ENCODE assay signal across 8 cellular contexts in the genomic region with DNA sequence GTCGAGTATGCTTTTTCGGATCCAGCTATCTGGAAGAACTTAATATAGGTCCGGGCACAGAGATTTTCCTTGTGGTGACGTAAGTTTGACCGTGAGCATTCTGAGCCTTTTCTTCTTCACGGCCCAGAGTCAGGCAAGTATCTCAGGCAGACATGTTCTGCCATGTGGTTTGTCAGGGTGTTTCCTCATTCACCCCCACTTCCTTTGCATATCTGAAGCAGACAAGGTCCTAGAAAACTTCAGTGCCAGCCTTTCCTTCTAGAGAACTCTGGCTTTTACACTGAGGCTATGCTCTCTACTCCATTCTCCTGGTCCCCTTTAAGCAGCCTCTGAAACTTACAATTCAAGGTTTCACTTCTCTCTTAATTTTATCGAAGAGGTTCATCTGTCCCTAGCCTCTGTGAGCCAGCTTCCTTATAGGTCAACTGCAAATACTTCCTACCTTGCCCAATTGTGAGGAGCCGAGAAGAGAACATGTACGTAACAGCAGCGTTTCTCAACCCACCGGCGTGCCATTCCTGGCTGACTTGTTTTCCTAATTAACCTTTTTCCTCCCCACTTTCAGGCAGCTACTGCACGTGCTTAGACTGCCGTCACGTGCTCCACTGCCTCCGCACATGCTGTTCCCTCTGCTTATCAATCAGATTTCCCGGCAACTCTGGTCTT. TPM values are rescaled to one million over a fixed set of nuclear protein-coding genes. Genes with fewer than 3 reads are reported as not detected.
DNase-seq lines count a peak whose midpoint lies in the region; ATAC-seq lines count a peak whose summit lies in the region.

No MANE protein-coding gene starts in this region.

- H3K27ac Mint-ChIP-seq in activated T-helper 17 cell treated with anti-CD3 and anti-CD28 coated beads, Interleukin-2, amount 50 U/mL, for 72 hours = peak overlapping the region; percentile 90

- H3K9me3 ChIP-seq in BLaER1 = 0 out of 2 replicates have a peak, but pooled peaks cover 6% of the 10 kb centered on the region

- peak overlapping the region; percentile 76 for H3K4me3 Mint-ChIP-seq in activated T-helper 17 cell treated with anti-CD3 and anti-CD28 coated beads, Interleukin-2, amount 50 U/mL, for 72 hours

- DNase-seq in GM19240 (ENCODE audit: insufficient read length, low spot score) (peak; percentile 23), caudate nucleus (lab: John Stamatoyannopoulos, UW) (no peak), ureter (ENCODE audit: low spot score) (no peak), SIG-M5 treated with dmso at 0.1 percent for 504 hours (lab: John Stamatoyannopoulos, UW; ENCODE audit: unreplicated experiment) (no peak)
- DNase-seq in NK-92 treated with Interleukin-12 subunit alpha and Interleukin-12 subunit beta, amount 100 ng/mL, for 24 hours (lab: John Stamatoyannopoulos, UW) = no peak

- H3K9ac ChIP-seq in BLaER1 = no peak overlapping the region

- peak; percentile 92 for ATAC-seq in HG03159 (IDR thresholded peaks at IDR 0.05; ENCODE audit: unreplicated experiment)
- ATAC-seq in activated T-helper 17 cell treated with anti-CD3 and anti-CD28 coated beads, Interleukin-2, amount 50 U/mL, for 72 hours (replicated peaks) = peak; percentile 44

- H3K4me1 Mint-ChIP-seq in activated T-helper 17 cell treated with anti-CD3 and anti-CD28 coated beads, Interleukin-2, amount 50 U/mL, for 72 hours = peaks cover 18% of the 10 kb centered on the region

- peaks cover 94% of the 10 kb centered on the region for H3K36me3 ChIP-seq in BLaER1

- H3K4me3 ChIP-seq in BLaER1 = no peak overlapping the region

- H3K27me3 ChIP-seq in BLaER1 = no peaks in the 10 kb centered on the region

- H3K4me2 ChIP-seq in BLaER1 = peak overlapping the region; percentile 52

- H3K9me3 Mint-ChIP-seq in activated T-helper 17 cell treated with anti-CD3 and anti-CD28 coated beads, Interleukin-2, amount 50 U/mL, for 72 hours = peaks cover 8% of the 10 kb centered on the region

- no peaks in the 10 kb centered on the region for H3K27me3 Mint-ChIP-seq in activated T-helper 17 cell treated with anti-CD3 and anti-CD28 coated beads, Interleukin-2, amount 50 U/mL, for 72 hours

- peaks cover 15% of the 10 kb centered on the region for H3K4me1 ChIP-seq in BLaER1

- peak overlapping the region; percentile 57 for H3K27ac ChIP-seq in BLaER1
- H3K27ac ChIP-seq in caudate nucleus (ENCODE audit: low read depth, low read length) = no peak overlapping the region

- no peaks in the 10 kb centered on the region for H4K20me1 ChIP-seq in BLaER1

- peaks cover 21% of the 10 kb centered on the region for H3K36me3 Mint-ChIP-seq in activated T-helper 17 cell treated with anti-CD3 and anti-CD28 coated beads, Interleukin-2, amount 50 U/mL, for 72 hours (ENCODE audit: low read depth)

RNA-seq across cellular contexts. Expression of gene CDCA7L, which starts 47.3 kb away (rescaled TPM):
- total RNA-seq in activated T-helper 17 cell treated with anti-CD3 and anti-CD28 coated beads, Interleukin-2, amount 50 U/mL, for 72 hours = 10 to 100 TPM; 47.6 to 62.4 TPM
- total RNA-seq in ureter = 12.0 TPM
